9 cellular contexts compared by ENCODE assay signal in the genomic region with DNA sequence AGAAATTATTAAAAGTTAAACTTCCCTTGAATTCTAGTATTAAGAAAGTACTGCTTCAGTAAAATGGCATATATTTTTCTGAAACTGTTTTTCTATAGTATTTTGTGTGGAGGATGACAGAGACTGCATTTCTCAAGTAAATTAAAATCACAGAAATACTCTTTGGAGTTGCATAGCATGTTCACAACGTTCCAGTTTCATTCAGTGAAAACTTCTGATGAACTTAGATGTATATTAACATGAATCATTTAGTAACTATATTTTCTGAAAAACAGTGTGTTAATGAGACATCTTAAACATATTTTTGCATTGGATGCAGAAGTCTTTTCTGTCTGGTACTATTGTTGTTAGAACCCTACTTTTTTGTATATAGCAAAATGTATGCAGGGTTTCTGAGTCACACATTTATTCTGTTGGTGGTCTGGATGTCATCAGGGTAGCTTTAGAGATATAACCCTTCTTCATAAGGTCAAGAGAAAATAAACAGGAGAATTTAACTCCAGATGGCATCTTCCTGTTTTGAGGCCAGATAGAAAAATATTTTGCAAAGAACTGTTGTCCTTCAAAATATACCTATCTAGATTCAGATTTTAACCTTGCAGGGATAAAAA. TPM values are rescaled to one million over a fixed set of nuclear protein-coding genes. Genes with fewer than 3 reads are reported as not detected.
DNase-seq lines count a peak whose midpoint lies in the region; ATAC-seq and TF ChIP-seq lines count a peak whose summit lies in the region.
"Had no signal": no experiment of that assay in that cellular context is flagged by ENCODE, and none has a peak within 500 bp of the region (broad histone marks: within the 10 kb centered on the region; RNA-seq: fewer than 3 reads in every experiment).

No MANE protein-coding gene starts in this region.

- H3K27ac ChIP-seq in breast epithelium, result peak overlapping the region; percentile 41 to 54
- no peak overlapping the region for H3K27ac ChIP-seq in RWPE1

- TF ChIP-seq CTCF in breast epithelium (IDR thresholded peaks at IDR 0.05) (no peak), MCF 10A (IDR thresholded peaks at IDR 0.05; ENCODE audit: unreplicated experiment) (no peak), fibroblast of mammary gland (conservative IDR thresholded peaks at IDR 0.05; ENCODE audit: control insufficient read depth, insufficient read depth, low read depth, low read length) (no peak), type B pancreatic cell (conservative IDR thresholded peaks at IDR 0.05) (no peak), RWPE1 (conservative IDR thresholded peaks at IDR 0.05; ENCODE audit: low read depth) (no peak)

- ATAC-seq in HG03280 (IDR thresholded peaks at IDR 0.05; ENCODE audit: unreplicated experiment), result peak; percentile 28

- H3K9me3 Mint-ChIP-seq in MCF 10A (ENCODE audit: unreplicated experiment) (no peaks in the 10 kb centered on the region), type B pancreatic cell (no peaks in the 10 kb centered on the region)
- H3K9me3 Mint-ChIP-seq: IgD-negative memory B cell had no signal

- no peaks in the 10 kb centered on the region for H3K36me3 Mint-ChIP-seq in MCF 10A (ENCODE audit: insufficient read depth, unreplicated experiment)
- H3K36me3 Mint-ChIP-seq in type B pancreatic cell, result peaks cover 11% of the 10 kb centered on the region
- H3K36me3 Mint-ChIP-seq: IgD-negative memory B cell had no signal

- H3K4me1 ChIP-seq in breast epithelium, result no peaks in the 10 kb centered on the region

- intact Hi-C loops in breast epithelium (cut with DNase I; ENCODE audit: low total_unique reads), result no loop called here
- intact Hi-C loops in MCF 10A (cut with micrococcal nuclease), result no loop called here

- CTCF ChIA-PET in MCF 10A (lab: Yijun Ruan, JAX), result interaction anchor here (0.6 to 5.9 kb wide), 3 partner anchors 272 to 454 kb away, joined by 3 to 65 read pairs (median 3); no protein-coding TSS in a partner anchor
- CTCF ChIA-PET in RWPE1 (lab: Yijun Ruan, JAX), result no interaction called here

- POLR2A ChIA-PET in MCF 10A (lab: Yijun Ruan, JAX) (interaction anchor here (0.7 kb wide), 1 partner anchor 455 kb away, joined by 3 read pairs; no protein-coding TSS in a partner anchor), RWPE1 (lab: Yijun Ruan, JAX; ENCODE audit: low non-redundant PET) (no interaction called here)

- H3K4me3 Mint-ChIP-seq in MCF 10A (ENCODE audit: unreplicated experiment) (no peak overlapping the region), type B pancreatic cell (peak overlapping the region; percentile 79)
- H3K4me3 Mint-ChIP-seq: IgD-negative memory B cell had no signal

- no peaks in the 10 kb centered on the region for H3K27me3 ChIP-seq in breast epithelium

- H3K4me1 Mint-ChIP-seq in MCF 10A (ENCODE audit: insufficient read depth, unreplicated experiment) (no peaks in the 10 kb centered on the region), type B pancreatic cell (ENCODE audit: unreplicated experiment) (peaks cover 13% of the 10 kb centered on the region)
- H3K4me1 Mint-ChIP-seq: IgD-negative memory B cell had no signal

- H3K27ac Mint-ChIP-seq in MCF 10A (ENCODE audit: low read depth, unreplicated experiment), result no peak overlapping the region
- peak overlapping the region; percentile 85 for H3K27ac Mint-ChIP-seq in type B pancreatic cell
- H3K27ac Mint-ChIP-seq: IgD-negative memory B cell had no signal

- H3K36me3 ChIP-seq in breast epithelium, result no peaks in the 10 kb centered on the region

- no TSS peak for BruUV-seq in MCF 10A (replicated peaks; lab: Mats Ljungman, UMichigan)

- H3K4me3 ChIP-seq in breast epithelium (peak overlapping the region; percentile 0 to 26 (median 14)), fibroblast of mammary gland (ENCODE audit: control insufficient read depth, low read depth, low read length) (peak overlapping the region; percentile 85)

- H3K27me3 Mint-ChIP-seq in MCF 10A (ENCODE audit: insufficient read depth, unreplicated experiment) (no peaks in the 10 kb centered on the region), type B pancreatic cell (no peaks in the 10 kb centered on the region)

- H3K9me3 ChIP-seq in breast epithelium, result no peaks in the 10 kb centered on the region

- no peak for TF ChIP-seq POLR2A in breast epithelium (IDR thresholded peaks at IDR 0.05)

- DNase-seq in breast epithelium (ENCODE audit: low spot score in 2 of 2) (no peak), MCF 10A (ENCODE audit: unreplicated experiment) (no peak), fibroblast of mammary gland (ENCODE audit: low read depth) (peak; percentile 63), type B pancreatic cell (ENCODE audit: extremely low spot score, unreplicated experiment) (no peak), RWPE1 (ENCODE audit: low spot score) (no peak), MV-4-11 (lab: John Stamatoyannopoulos, UW) (no peak), midbrain (lab: John Stamatoyannopoulos, UW) (no peak)

RNA-seq across cellular contexts. Expression of a gene that starts 5.1 kb away (rescaled TPM):
- total RNA-seq in breast epithelium (100 to 1,000 TPM in 1 of 3 donors, 10 to 100 TPM in 2; 98.1 to 303 (median 98.6) TPM), MCF 10A (2022) (not detected in 2 replicates), type B pancreatic cell (ENCODE audit: low replicate concordance) (282 and 1,124 TPM in 2 replicates)

Comparison
In these comparisons a context has a peak if more than half of its experiments do, and no peak if none do; other contexts are left out.
1. RNA of a gene that starts 5.1 kb away (total RNA-seq): 282 to 1,124 TPM in type B pancreatic cell and 98.1 to 303 TPM in breast epithelium; not detected in MCF 10A; every median in the first group is over 10 times any median in the second.